In genomic region chr6:137261393-137262154, GRCh38 we compare ENCODE assay signal across 10 cellular contexts. TPM values are rescaled to one million over a fixed set of nuclear protein-coding genes. Genes with fewer than 3 reads are reported as not detected.
A peak's percentile ranks its signal among the peaks of the same experiment; 100 is the strongest.
DNase-seq lines count a peak whose midpoint lies in the region; ATAC-seq, FAIRE-seq and TF ChIP-seq lines count a peak whose summit lies in the region.
"Had no signal": no experiment of that assay in that cellular context is flagged by ENCODE, and none has a peak within 500 bp of the region (broad histone marks: within the 10 kb centered on the region; RNA-seq: fewer than 3 reads in every experiment).

No MANE protein-coding gene starts in this region.

- H3K4me2 ChIP-seq in SU-DHL-6 (ENCODE audit: low read depth, low read length, poor library complexity, severe bottlenecking) = peak overlapping the region; percentile 14

- no peak for ATAC-seq in GM21717 (IDR thresholded peaks at IDR 0.05; ENCODE audit: unreplicated experiment)

- no peaks in the 10 kb centered on the region for H3K9me2 ChIP-seq in SU-DHL-6 (replicated peaks; ENCODE audit: insufficient read depth, low read length)

- H2AFZ ChIP-seq in SU-DHL-6 (ENCODE audit: low read depth, low read length, severe bottlenecking) = no peak overlapping the region

- no peak overlapping the region for H3K4me3 ChIP-seq in SU-DHL-6 (ENCODE audit: insufficient read depth, low read length, poor library complexity, severe bottlenecking)
- no peak overlapping the region for H3K4me3 ChIP-seq in kidney (ENCODE audit: low read length in 2 of 2)
- H3K4me3 ChIP-seq: ovary had no signal

- TF ChIP-seq CTCF in C4-2B (conservative IDR thresholded peaks at IDR 0.05) (no peak), SU-DHL-6 (IDR thresholded peaks at IDR 0.05; ENCODE audit: insufficient read depth, low read length, poor library complexity, severe bottlenecking) (no peak), kidney (IDR thresholded peaks at IDR 0.05; ENCODE audit: borderline replicate concordance, extremely low read depth, insufficient read depth) (no peak)

- FAIRE-seq in kidney (lab: Jason Lieb, UNC) = peak; percentile 54

- H3K27me3 ChIP-seq in SU-DHL-6 (ENCODE audit: low read length) = no peaks in the 10 kb centered on the region
- H3K27me3 ChIP-seq: ovary had no signal

- no peaks in the 10 kb centered on the region for H3K36me3 ChIP-seq in SU-DHL-6 (ENCODE audit: low read length)
- H3K36me3 ChIP-seq in kidney (ENCODE audit: control insufficient read depth in 1 of 2, insufficient read depth in 2 of 2, low read length in 2 of 2) = no peaks in the 10 kb centered on the region
- H3K36me3 ChIP-seq: ovary had no signal

- H3K9me3 ChIP-seq in SU-DHL-6 (ENCODE audit: insufficient read depth, low read length) = no peaks in the 10 kb centered on the region
- H3K9me3 ChIP-seq in kidney (ENCODE audit: control insufficient read depth in 1 of 2, low read length in 2 of 2) = no peaks in the 10 kb centered on the region
- H3K9me3 ChIP-seq: ovary had no signal

- no peaks in the 10 kb centered on the region for H3K4me1 ChIP-seq in kidney (ENCODE audit: control insufficient read depth in 1 of 2, insufficient read depth in 1 of 2, low read depth in 1 of 2, low read length in 2 of 2)

- H3K79me2 ChIP-seq in SU-DHL-6 (ENCODE audit: insufficient read depth, low read length) = no peaks in the 10 kb centered on the region

- H3K9ac ChIP-seq in SU-DHL-6 (ENCODE audit: low read length) (no peak overlapping the region), kidney (ENCODE audit: low read length in 2 of 2) (no peak overlapping the region)

- intact Hi-C loops in kidney (cut with DNase I) = no loop called here

- DNase-seq in H4 (ENCODE audit: low spot score) (peak; percentile 52), kidney (no peak), NCI-H128 (lab: John Stamatoyannopoulos, UW; ENCODE audit: unreplicated experiment) (no peak)
- DNase-seq in activated CD4-positive, alpha-beta T cell treated with anti-CD3 and anti-CD28 coated beads for 4 hours = no peak
- DNase-seq in activated CD4-positive, alpha-beta T cell treated with anti-CD3 and anti-CD28 coated beads for 1 hour = no peak
- DNase-seq: activated effector memory CD4-positive, alpha-beta T cell treated with anti-CD3 and anti-CD28 coated beads, Interleukin-2, amount 50 U/mL, for 16 hours had no signal

- H4K20me1 ChIP-seq in SU-DHL-6 (ENCODE audit: low read depth, low read length) = no peaks in the 10 kb centered on the region

- H3F3A ChIP-seq in SU-DHL-6 (ENCODE audit: insufficient read depth) = 0 out of 2 replicates have a peak, but pooled peaks cover 3% of the 10 kb centered on the region

- H3K27ac ChIP-seq in C4-2B (peak overlapping the region; percentile 31), SU-DHL-6 (ENCODE audit: low read depth, low read length) (no peak overlapping the region), kidney (ENCODE audit: low read depth in 2 of 2, low read length in 2 of 2) (peak overlapping the region in 1 of 2 donors; percentile 6)
- H3K27ac ChIP-seq: ovary had no signal

RNA-seq across cellular contexts. Expression of gene IFNGR1, which starts 42.4 kb away (rescaled TPM):
- 21.9 and 39.1 TPM in 2 replicates for total RNA-seq in H4 (2014; rRNA removed; shearing (Covaris generic))
- total RNA-seq in kidney = 94.3 TPM
- polyA plus RNA-seq in kidney (ENCODE audit: insufficient read depth, low read depth, low replicate concordance) = 42.8 TPM
